Comparison of ENCODE assay signal across 8 cellular contexts in the genomic region with DNA sequence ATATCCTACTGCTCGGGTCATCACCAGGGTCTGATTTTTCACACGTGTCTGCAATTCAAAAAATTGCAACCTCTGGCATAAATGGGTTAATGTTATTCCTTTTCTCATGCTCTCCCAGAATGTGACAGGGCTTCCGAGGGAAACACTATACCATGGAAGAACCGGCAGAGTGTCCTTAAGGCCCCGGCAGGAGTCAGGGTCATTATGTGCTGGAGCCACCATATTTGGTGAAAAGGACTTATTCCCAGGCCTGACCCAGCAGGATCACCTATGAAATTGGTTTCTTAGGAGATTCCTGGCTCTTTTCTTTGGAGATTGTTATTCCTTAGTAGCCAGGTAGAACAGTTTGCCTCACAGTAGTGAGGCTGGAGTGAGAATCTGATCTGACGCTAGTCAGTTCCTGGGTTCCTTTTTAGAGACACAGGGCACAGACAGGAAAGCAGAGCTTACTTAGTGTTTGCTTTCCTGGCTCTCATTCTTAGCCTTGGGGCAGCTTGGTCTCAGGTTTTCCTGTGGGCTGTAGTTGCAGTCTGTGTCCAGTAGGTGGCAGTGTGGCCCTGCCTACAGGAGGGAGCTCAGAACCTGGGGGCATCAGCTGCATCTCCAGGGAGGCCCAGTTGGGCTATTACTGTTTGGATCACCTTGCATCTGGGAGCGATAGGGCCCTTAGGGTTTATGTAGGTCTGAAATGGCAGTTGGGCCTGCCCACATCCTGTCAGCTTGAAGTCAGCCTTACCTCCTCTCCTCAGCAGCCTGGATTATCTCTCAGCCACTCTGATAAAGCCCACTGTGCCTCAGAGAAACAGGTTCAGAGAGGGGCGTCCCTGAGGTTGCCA. TPM values are rescaled to one million over a fixed set of nuclear protein-coding genes. Genes with fewer than 3 reads are reported as not detected.
DNase-seq lines count a peak whose midpoint lies in the region; ATAC-seq and TF ChIP-seq lines count a peak whose summit lies in the region.

No MANE protein-coding gene starts in this region.

- no peaks in the 10 kb centered on the region for H3K9me3 ChIP-seq in SK-N-SH
- no peaks in the 10 kb centered on the region for H3K9me3 ChIP-seq in prostate gland

- no peak for TF ChIP-seq POLR2A in prostate gland (IDR thresholded peaks at IDR 0.05)

- CTCF ChIA-PET in SK-N-SH (lab: Yijun Ruan, JAX), result interaction anchor here (0.6 to 7.5 kb wide), 57 partner anchors 9 to 334 kb away, joined by 3 to 87 read pairs (median 6); partner anchors contain the start of genes CGB7, GFY, GYS1 and HRC
- CTCF ChIA-PET in activated naive CD4-positive, alpha-beta T cell treated with anti-CD3 and anti-CD28 coated beads, Interleukin-2, amount 10 ng/mL, durations not matched to agents 7 days and 5 days (lab: Charles Lee), result interaction anchor here (0.6 to 5.6 kb wide), 38 partner anchors 9 to 396 kb away, joined by 3 to 37 read pairs (median 4); partner anchors contain the start of genes GYS1, LIN7B, PPFIA3 and RUVBL2

- H3K9me3 Mint-ChIP-seq in activated naive CD4-positive, alpha-beta T cell treated with anti-CD3 and anti-CD28 coated beads, Interleukin-2, amount 10 ng/mL, durations not matched to agents 7 days and 5 days, result no peaks in the 10 kb centered on the region

- peak overlapping the region; percentile 80 for H3K27ac Mint-ChIP-seq in activated naive CD4-positive, alpha-beta T cell treated with anti-CD3 and anti-CD28 coated beads, Interleukin-2, amount 10 ng/mL, durations not matched to agents 7 days and 5 days

- no peaks in the 10 kb centered on the region for H3K9me2 ChIP-seq in SK-N-SH

- H3K9ac ChIP-seq in SK-N-SH, result no peak overlapping the region

- no peaks in the 10 kb centered on the region for H3K27me3 Mint-ChIP-seq in activated naive CD4-positive, alpha-beta T cell treated with anti-CD3 and anti-CD28 coated beads, Interleukin-2, amount 10 ng/mL, durations not matched to agents 7 days and 5 days

- WGBS in SK-N-SH (ENCODE audit: low lambda C conversion rate), result 50% methylated on average over 7 of the region's 8 CpGs
- WGBS in prostate gland, result 36% methylated on average over 8 of the region's 8 CpGs

- H3F3A ChIP-seq in SK-N-SH (replicated peaks; ENCODE audit: insufficient read depth), result peaks cover 28% of the 10 kb centered on the region

- no peaks in the 10 kb centered on the region for H3K4me1 ChIP-seq in SK-N-SH (ENCODE audit: control insufficient read depth in 1 of 2, insufficient read depth in 2 of 2, low read depth in 1 of 2, low read length in 1 of 2)
- H3K4me1 ChIP-seq in prostate gland (replicated peaks), result peaks cover 16% of the 10 kb centered on the region

- no peak overlapping the region for H2AFZ ChIP-seq in SK-N-SH (ENCODE audit: low read depth)

- POLR2A ChIA-PET in SK-N-SH (lab: Yijun Ruan, JAX), result interaction anchor here (0.7 to 1.1 kb wide), 4 partner anchors 9 to 101 kb away, joined by 3 to 4 read pairs (median 4); no protein-coding TSS in a partner anchor

- H3K4me2 ChIP-seq in SK-N-SH, result no peak overlapping the region

- DNase-seq in ELR (ENCODE audit: low read depth), result peak; percentile 82
- DNase-seq in M059J (ENCODE audit: low read depth), result peak; percentile 75
- DNase-seq in SK-N-SH, result peak; percentile 87
- DNase-seq in activated naive CD4-positive, alpha-beta T cell treated with anti-CD3 and anti-CD28 coated beads, Interleukin-2, amount 10 ng/mL, durations not matched to agents 7 days and 5 days, result peak; percentile 81
- DNase-seq in glomerular visceral epithelial cell (ENCODE audit: extremely low spot score), result peak; percentile 82
- peak; percentile 84 for DNase-seq in prostate gland (ENCODE audit: low spot score)

- H3K79me2 ChIP-seq in SK-N-SH (ENCODE audit: insufficient read depth), result peaks cover 75% of the 10 kb centered on the region

- peaks cover 76% of the 10 kb centered on the region for H4K20me1 ChIP-seq in SK-N-SH (ENCODE audit: insufficient read depth)

- no peaks in the 10 kb centered on the region for H3K27me3 ChIP-seq in SK-N-SH (ENCODE audit: insufficient read depth)
- no peaks in the 10 kb centered on the region for H3K27me3 ChIP-seq in prostate gland (replicated peaks; ENCODE audit: insufficient read depth)

- ATAC-seq in HG02970 (IDR thresholded peaks at IDR 0.05; ENCODE audit: low FRiP score, unreplicated experiment) (no peak), HG03565 (IDR thresholded peaks at IDR 0.05; ENCODE audit: unreplicated experiment) (no peak)

- H3K27ac ChIP-seq in SK-N-SH (ENCODE audit: low read depth in 2 of 2, low read length in 1 of 2), result peak overlapping the region in 1 of 2 experiments; percentile 22; a peak in 1 of 4 replicates
- peak overlapping the region; percentile 67 to 72 for H3K27ac ChIP-seq in prostate gland

- H3K4me3 ChIP-seq in SK-N-SH (ENCODE audit: low read depth in 2 of 2, low read length in 1 of 2) (peak overlapping the region in 1 of 2 experiments; percentile 45; a peak in 1 of 4 replicates), prostate gland (no peak overlapping the region)

- peaks cover 55% of the 10 kb centered on the region for H3K36me3 Mint-ChIP-seq in activated naive CD4-positive, alpha-beta T cell treated with anti-CD3 and anti-CD28 coated beads, Interleukin-2, amount 10 ng/mL, durations not matched to agents 7 days and 5 days

- no peak overlapping the region for H3K4me3 Mint-ChIP-seq in activated naive CD4-positive, alpha-beta T cell treated with anti-CD3 and anti-CD28 coated beads, Interleukin-2, amount 10 ng/mL, durations not matched to agents 7 days and 5 days

- intact Hi-C loops in prostate gland (cut with DNase I), result loop anchor here (5.0 kb wide), 2 partner anchors 50 to 110 kb away; no protein-coding TSS in a partner anchor

- peaks cover 13% of the 10 kb centered on the region for H3K4me1 Mint-ChIP-seq in activated naive CD4-positive, alpha-beta T cell treated with anti-CD3 and anti-CD28 coated beads, Interleukin-2, amount 10 ng/mL, durations not matched to agents 7 days and 5 days

- TF ChIP-seq RAD21 in SK-N-SH (IDR thresholded peaks at IDR 0.05; ENCODE audit: low read length), result peak; percentile 83

- TF ChIP-seq CTCF in SK-N-SH (IDR thresholded peaks at IDR 0.05) (peak; percentile 99), prostate gland (IDR thresholded peaks at IDR 0.05) (peak; percentile 97 to 99 (median 98))

- no peak for TF ChIP-seq EP300 in SK-N-SH (IDR thresholded peaks at IDR 0.05; ENCODE audit: borderline replicate concordance in 1 of 2, low read depth in 1 of 2, low read length in 1 of 2)

- H3K36me3 ChIP-seq in SK-N-SH (replicated peaks in 1 of 2; ENCODE audit: control insufficient read depth in 1 of 2, insufficient read depth in 2 of 2, low read length in 1 of 2), result peaks cover 55 to 64% of the 10 kb centered on the region in 2 experiments
- H3K36me3 ChIP-seq in prostate gland, result peaks cover 11 to 16% of the 10 kb centered on the region in 2 donors

TF ChIP-seq in SK-N-SH, 30 proteins besides CTCF, POLR2A, EP300 and RAD21 (continues in another document):
- TF ChIP-seq SMC3 (IDR thresholded peaks at IDR 0.05; ENCODE audit: low read depth, low read length), result peak; percentile 64
- TF ChIP-seq, protein P1, sequence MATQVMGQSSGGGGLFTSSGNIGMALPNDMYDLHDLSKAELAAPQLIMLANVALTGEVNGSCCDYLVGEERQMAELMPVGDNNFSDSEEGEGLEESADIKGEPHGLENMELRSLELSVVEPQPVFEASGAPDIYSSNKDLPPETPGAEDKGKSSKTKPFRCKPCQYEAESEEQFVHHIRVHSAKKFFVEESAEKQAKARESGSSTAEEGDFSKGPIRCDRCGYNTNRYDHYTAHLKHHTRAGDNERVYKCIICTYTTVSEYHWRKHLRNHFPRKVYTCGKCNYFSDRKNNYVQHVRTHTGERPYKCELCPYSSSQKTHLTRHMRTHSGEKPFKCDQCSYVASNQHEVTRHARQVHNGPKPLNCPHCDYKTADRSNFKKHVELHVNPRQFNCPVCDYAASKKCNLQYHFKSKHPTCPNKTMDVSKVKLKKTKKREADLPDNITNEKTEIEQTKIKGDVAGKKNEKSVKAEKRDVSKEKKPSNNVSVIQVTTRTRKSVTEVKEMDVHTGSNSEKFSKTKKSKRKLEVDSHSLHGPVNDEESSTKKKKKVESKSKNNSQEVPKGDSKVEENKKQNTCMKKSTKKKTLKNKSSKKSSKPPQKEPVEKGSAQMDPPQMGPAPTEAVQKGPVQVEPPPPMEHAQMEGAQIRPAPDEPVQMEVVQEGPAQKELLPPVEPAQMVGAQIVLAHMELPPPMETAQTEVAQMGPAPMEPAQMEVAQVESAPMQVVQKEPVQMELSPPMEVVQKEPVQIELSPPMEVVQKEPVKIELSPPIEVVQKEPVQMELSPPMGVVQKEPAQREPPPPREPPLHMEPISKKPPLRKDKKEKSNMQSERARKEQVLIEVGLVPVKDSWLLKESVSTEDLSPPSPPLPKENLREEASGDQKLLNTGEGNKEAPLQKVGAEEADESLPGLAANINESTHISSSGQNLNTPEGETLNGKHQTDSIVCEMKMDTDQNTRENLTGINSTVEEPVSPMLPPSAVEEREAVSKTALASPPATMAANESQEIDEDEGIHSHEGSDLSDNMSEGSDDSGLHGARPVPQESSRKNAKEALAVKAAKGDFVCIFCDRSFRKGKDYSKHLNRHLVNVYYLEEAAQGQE (IDR thresholded peaks at IDR 0.05; ENCODE audit: low read depth, low read length), result no peak

RNA-seq across cellular contexts. Expression of gene SNRNP70, which starts 12.4 kb away (rescaled TPM):
- 175 and 191 TPM in 2 replicates for total RNA-seq in M059J (2014; rRNA removed; shearing (Covaris generic))
- polyA plus RNA-seq in SK-N-SH (2012; rRNA removed), result 272 and 359 TPM in 2 replicates
- polyA plus RNA-seq in SK-N-SH (2012; cell fraction: cytosol; rRNA removed), result 105 and 136 TPM in 2 replicates
- polyA plus RNA-seq in SK-N-SH (2012; cell fraction: nucleus; rRNA removed), result 1,942 and 4,228 TPM in 2 replicates
- total RNA-seq in prostate gland, result 100 to 1,000 TPM; 318 to 391 TPM

RNA-seq across cellular contexts. Expression of gene LIN7B, which starts 16.5 kb away (rescaled TPM):
- total RNA-seq in M059J (2014; rRNA removed; shearing (Covaris generic)), result 9.7 and 17.1 TPM in 2 replicates
- 20.8 and 21.1 TPM in 2 replicates for polyA plus RNA-seq in SK-N-SH (2012; rRNA removed)
- polyA plus RNA-seq in SK-N-SH (2012; cell fraction: cytosol; rRNA removed), result 11.8 and 13.5 TPM in 2 replicates
- polyA plus RNA-seq in SK-N-SH (2012; cell fraction: nucleus; rRNA removed), result 27.5 and 27.8 TPM in 2 replicates
- total RNA-seq in prostate gland, result 10 to 100 TPM; 31.2 to 64.3 TPM

RNA-seq across cellular contexts. Expression of gene C19orf73, which starts 21.3 kb away (rescaled TPM):
- 0.44 and 1.6 TPM in 2 replicates for total RNA-seq in M059J (2014; rRNA removed; shearing (Covaris generic))
- 2.6 and 3.0 TPM in 2 replicates for polyA plus RNA-seq in SK-N-SH (2012; rRNA removed)
- 1.6 and 2.8 TPM in 2 replicates for polyA plus RNA-seq in SK-N-SH (2012; cell fraction: cytosol; rRNA removed)
- polyA plus RNA-seq in SK-N-SH (2012; cell fraction: nucleus; rRNA removed), result 3.0 and 4.8 TPM in 2 replicates
- 10 to 100 TPM in 1 of 2 donors, 1 to 10 TPM in 1; 2.2 to 11.1 TPM for total RNA-seq in prostate gland

RNA-seq across cellular contexts. Expression of gene PPFIA3, which starts 21.7 kb away (rescaled TPM):
- total RNA-seq in M059J (2014; rRNA removed; shearing (Covaris generic)), result 2.4 and 4.8 TPM in 2 replicates
- 5.7 and 5.8 TPM in 2 replicates for polyA plus RNA-seq in SK-N-SH (2012; rRNA removed)
- polyA plus RNA-seq in SK-N-SH (2012; cell fraction: cytosol; rRNA removed), result 2.8 and 4.6 TPM in 2 replicates
- 12.2 and 12.6 TPM in 2 replicates for polyA plus RNA-seq in SK-N-SH (2012; cell fraction: nucleus; rRNA removed)
- 10 to 100 TPM; 12.3 to 18.2 TPM for total RNA-seq in prostate gland

RNA-seq across cellular contexts. Expression of gene KCNA7, which starts 25.2 kb away (rescaled TPM):
- not detected in 2 replicates for total RNA-seq in M059J (2014; rRNA removed; shearing (Covaris generic))
- 0.02 TPM in 1 of 2 replicates, not detected in the other for polyA plus RNA-seq in SK-N-SH (2012; rRNA removed)
- 0.01 TPM in 1 of 2 replicates, not detected in the other for polyA plus RNA-seq in SK-N-SH (2012; cell fraction: cytosol; rRNA removed)
- 0.02 TPM in 1 of 2 replicates, not detected in the other for polyA plus RNA-seq in SK-N-SH (2012; cell fraction: nucleus; rRNA removed)
- total RNA-seq in prostate gland, result not detected
